17 cellular contexts compared by ENCODE assay signal in the genomic region with DNA sequence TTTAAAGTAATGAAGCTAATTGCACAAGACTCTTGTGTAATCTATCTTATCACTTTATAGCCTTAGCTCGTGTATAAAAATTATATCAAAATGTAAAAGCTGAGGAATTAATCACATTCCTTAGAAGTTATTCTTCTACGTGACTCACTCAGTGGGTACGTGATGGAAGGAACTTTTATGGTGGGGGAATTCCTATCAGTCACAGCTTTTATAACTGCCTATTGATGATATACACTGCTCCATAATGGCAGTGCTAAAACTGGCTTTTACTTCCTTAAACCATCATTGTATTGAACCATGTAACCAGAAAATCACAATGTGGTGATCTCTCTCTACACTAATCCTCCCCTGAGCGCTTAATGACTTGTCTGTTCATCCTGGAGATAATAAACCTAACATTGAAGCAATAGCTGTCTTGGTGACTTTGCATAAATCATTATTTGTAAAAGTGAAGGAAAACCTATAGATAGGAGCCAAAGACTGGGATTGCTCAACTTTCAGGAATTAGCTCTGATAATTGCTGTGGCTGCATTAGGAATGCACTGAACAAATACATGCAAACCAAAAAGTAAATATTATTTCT.
A peak's percentile ranks its signal among the peaks of the same experiment; 100 is the strongest.
DNase-seq lines count a peak whose midpoint lies in the region; ATAC-seq and TF ChIP-seq lines count a peak whose summit lies in the region.
"Had no signal": no experiment of that assay in that cellular context is flagged by ENCODE, and none has a peak within 500 bp of the region (broad histone marks: within the 10 kb centered on the region; RNA-seq: fewer than 3 reads in every experiment).

No MANE protein-coding gene starts in this region.

- no peaks in the 10 kb centered on the region for H3K79me2 ChIP-seq in mammary epithelial cell (ENCODE audit: insufficient read depth, low read length)

- H3K27ac ChIP-seq in mammary epithelial cell (ENCODE audit: insufficient read depth, low read depth, low read length): peak overlapping the region; percentile 28
- H3K27ac ChIP-seq: ovary, tibial artery had no signal

- H3K27me3 ChIP-seq in mammary epithelial cell (ENCODE audit: insufficient read depth, low read length): no peaks in the 10 kb centered on the region
- H3K27me3 ChIP-seq: ovary, tibial artery had no signal

- no peaks in the 10 kb centered on the region for H3K36me3 ChIP-seq in mammary epithelial cell (ENCODE audit: insufficient read depth, low read length)
- H3K36me3 ChIP-seq: ovary, tibial artery had no signal

- peak overlapping the region; percentile 59 for H3K4me2 ChIP-seq in mammary epithelial cell (ENCODE audit: insufficient read depth, low read depth, low read length)

- H2AFZ ChIP-seq in mammary epithelial cell (ENCODE audit: low read depth, low read length): peak overlapping the region; percentile 66

- DNase-seq in AG09309 (ENCODE audit: low read depth) (peak; percentile 27), HuH-7.5 (ENCODE audit: low spot score) (peak; percentile 22), mammary epithelial cell (peak; percentile 32), mucosa of gallbladder (ENCODE audit: low spot score) (peak; percentile 11), ureter (ENCODE audit: low spot score) (no peak), cerebellum (ENCODE audit: low spot score) (no peak), NCI-H2029 treated with DMSO at 0.1 percent for 48 hours (lab: John Stamatoyannopoulos, UW) (no peak)
- DNase-seq: activated CD4-positive, CD25-positive, alpha-beta regulatory T cell treated with anti-CD3 and anti-CD28 coated beads, Interleukin-2, amount 50 U/mL, for 72 hours; cortex of kidney; DMS53; Kasumi-1; midbrain; NCI-H187 treated with DMSO at 0.1 percent for 48 hours; ovary; SW 1271; tibial artery had no signal

- dilution Hi-C loops in mammary epithelial cell (cut with HindIII; ENCODE audit: low sequenced_read_pairs): no loop called here

- no peak overlapping the region for H3K4me3 ChIP-seq in AG09309 (ENCODE audit: control insufficient read depth, low read depth, low read length)
- H3K4me3 ChIP-seq in mammary epithelial cell (replicated peaks in 1 of 3; ENCODE audit: insufficient read depth in 1 of 3, low read depth in 2 of 3, low read length in 3 of 3): no peak overlapping the region
- H3K4me3 ChIP-seq: ovary, tibial artery had no signal

- no TSS peak for BruUV-seq in mammary epithelial cell (replicated peaks; lab: Mats Ljungman, UMichigan)

- no peak overlapping the region for H3K9ac ChIP-seq in mammary epithelial cell (ENCODE audit: insufficient read depth, low read length)

- peaks cover 3% of the 10 kb centered on the region for H3K9me3 ChIP-seq in mammary epithelial cell (replicated peaks; ENCODE audit: insufficient read depth, low read length)
- H3K9me3 ChIP-seq: ovary had no signal

- peaks cover 5% of the 10 kb centered on the region for H3K4me1 ChIP-seq in mammary epithelial cell (ENCODE audit: insufficient read depth, low read length)
- H3K4me1 ChIP-seq: tibial artery had no signal

- WGBS in mammary epithelial cell (ENCODE audit: low coverage, missing lambda C conversion rate): 14% methylated on average over 4 of the region's 4 CpGs

- H4K20me1 ChIP-seq in mammary epithelial cell (ENCODE audit: insufficient read depth, low read length): no peaks in the 10 kb centered on the region

- CTCF ChIA-PET in mammary epithelial cell (lab: Charles Lee; ENCODE audit: low non-redundant PET): no interaction called here

- ATAC-seq in HG03521 (IDR thresholded peaks at IDR 0.05; ENCODE audit: unreplicated experiment): no peak

- no peak for TF ChIP-seq CTCF in AG09309 (IDR thresholded peaks at IDR 0.05; ENCODE audit: control insufficient read depth, insufficient read depth, low read depth, low read length, missing control alignments)
- TF ChIP-seq CTCF in mammary epithelial cell (conservative IDR thresholded peaks at IDR 0.05 in 1 of 2, IDR thresholded peaks at IDR 0.05 in 1 of 2; ENCODE audit: extremely low read depth in 1 of 2, insufficient read depth in 1 of 2, low read depth in 1 of 2, low read length in 2 of 2): no peak

- in situ Hi-C loops in mammary epithelial cell (cut with MboI; ENCODE audit: low sequenced_read_pairs in 2 of 2): no loop called here

- intact Hi-C loops in mammary epithelial cell (cut with micrococcal nuclease): no loop called here

Comparison
In these comparisons a context has a peak if more than half of its experiments do, and no peak if none do; other contexts are left out.
1. DNase-seq: peak in AG09309 (single experiment), HuH-7.5 (single experiment), mammary epithelial cell (single experiment) and mucosa of gallbladder (single experiment); none in ureter (single experiment), cerebellum (single experiment) and NCI-H2029 treated with DMSO at 0.1 percent for 48 hours (single experiment).